9 cellular contexts compared by ENCODE assay signal in the genomic region with DNA sequence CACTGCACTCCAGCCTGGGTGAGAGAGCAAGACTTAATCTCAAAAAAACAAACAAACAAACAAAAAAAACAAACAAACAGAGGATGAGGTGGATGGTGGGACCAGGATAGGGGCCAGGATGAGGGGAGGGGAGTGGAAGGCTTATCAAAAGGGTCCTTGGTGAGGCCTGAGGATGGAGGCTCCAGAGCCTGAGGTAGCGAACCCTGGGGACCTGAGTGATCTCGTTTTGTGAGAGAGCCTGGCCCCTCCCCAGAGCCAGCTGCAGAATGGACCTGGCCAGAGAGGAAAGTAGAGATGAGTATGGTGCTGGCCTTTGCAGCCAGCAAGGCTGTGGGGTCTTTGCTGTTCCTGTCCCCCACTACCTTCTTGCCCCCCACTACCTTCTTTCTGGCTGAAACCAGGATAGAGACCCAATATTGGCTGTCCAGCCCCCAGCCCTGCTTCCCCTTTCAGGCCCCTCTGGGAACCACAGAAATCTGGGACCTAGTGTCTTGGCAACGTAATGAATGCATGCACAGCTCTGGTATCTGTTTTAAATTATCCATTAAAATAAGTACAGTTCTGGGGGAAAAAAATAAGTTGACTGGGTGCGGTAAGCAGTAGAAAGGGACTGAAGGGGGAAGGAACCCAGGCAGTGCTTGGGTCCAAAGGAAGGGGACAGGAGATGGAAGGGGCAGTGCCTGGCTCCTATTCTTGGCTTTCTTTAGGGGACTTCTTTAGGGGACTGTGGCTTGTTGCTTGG. TPM values are rescaled to one million over a fixed set of nuclear protein-coding genes. Genes with fewer than 3 reads are reported as not detected.
DNase-seq lines count a peak whose midpoint lies in the region; ATAC-seq and TF ChIP-seq lines count a peak whose summit lies in the region.
"Had no signal": no experiment of that assay in that cellular context is flagged by ENCODE, and none has a peak within 500 bp of the region (broad histone marks: within the 10 kb centered on the region; RNA-seq: fewer than 3 reads in every experiment).

No MANE protein-coding gene starts in this region.

- H3K79me2 ChIP-seq in trophoblast cell (ENCODE audit: control insufficient read depth, insufficient read depth, low read length, poor library complexity), result peaks cover 26% of the 10 kb centered on the region

- no peaks in the 10 kb centered on the region for H3K27me3 ChIP-seq in RWPE2 (ENCODE audit: insufficient read depth, poor library complexity, severe bottlenecking)
- no peaks in the 10 kb centered on the region for H3K27me3 ChIP-seq in esophagus squamous epithelium
- no peaks in the 10 kb centered on the region for H3K27me3 ChIP-seq in trophoblast cell (ENCODE audit: insufficient read depth, low read length)

- no peak for ATAC-seq in RWPE2 (ENCODE audit: low read depth)
- no peak for ATAC-seq in GM18909 (IDR thresholded peaks at IDR 0.05; ENCODE audit: poor library complexity, unreplicated experiment)
- ATAC-seq in GM19023 (IDR thresholded peaks at IDR 0.05; ENCODE audit: unreplicated experiment), result no peak

- peak overlapping the region; percentile 62 to 94 (median 89) for H3K27ac Mint-ChIP-seq in CD14-positive monocyte

- TF ChIP-seq CTCF in CD14-positive monocyte (IDR thresholded peaks at IDR 0.05) (no peak), RWPE2 (IDR thresholded peaks at IDR 0.05; ENCODE audit: poor library complexity, severe bottlenecking) (no peak), esophagus squamous epithelium (IDR thresholded peaks at IDR 0.05) (no peak)

- H3K4me3 Mint-ChIP-seq in CD14-positive monocyte, result peak overlapping the region; percentile 72 to 95

- H2BK120ac ChIP-seq in trophoblast cell (ENCODE audit: insufficient read depth, low read length, poor library complexity), result peak overlapping the region; percentile 88

- H3K9me3 Mint-ChIP-seq in CD14-positive monocyte, result peaks cover 0 to 37% (median 17%) of the 10 kb centered on the region in 7 donors

- DNase-seq in CD14-positive monocyte (ENCODE audit: low spot score) (no peak), RWPE2 (ENCODE audit: low spot score) (no peak), esophagus squamous epithelium (lab: John Stamatoyannopoulos, UW) (no peak), trophoblast cell (no peak), NCI-H345 treated with DMSO at 0.1 percent for 48 hours (lab: John Stamatoyannopoulos, UW; ENCODE audit: unreplicated experiment) (no peak), NCI-H1694 (lab: John Stamatoyannopoulos, UW) (no peak)
- DNase-seq: NCI-H1048 had no signal

- no peak overlapping the region for H2BK5ac ChIP-seq in trophoblast cell (ENCODE audit: low read depth, low read length, poor library complexity)

- H3K27me3 Mint-ChIP-seq in CD14-positive monocyte (ENCODE audit: low read depth in 3 of 3), result peaks cover 97 to 100% (median 98%) of the 10 kb centered on the region in 3 donors

- no peak overlapping the region for H3K4ac ChIP-seq in trophoblast cell (ENCODE audit: low read depth, low read length)

- no peak overlapping the region for H4K12ac ChIP-seq in trophoblast cell (ENCODE audit: low read depth, low read length)

- H3K36me3 ChIP-seq in RWPE2 (ENCODE audit: low read depth) (peaks cover 29% of the 10 kb centered on the region), esophagus squamous epithelium (no peaks in the 10 kb centered on the region), trophoblast cell (ENCODE audit: control insufficient read depth in 1 of 2, insufficient read depth in 2 of 2, low read length in 2 of 2) (no peaks in the 10 kb centered on the region)

- intact Hi-C loops in CD14-positive monocyte (cut with micrococcal nuclease), result loop anchor here in 1 of 2 donors (1.0 kb wide), 1 partner anchor 7 kb away; no protein-coding TSS in a partner anchor
- intact Hi-C loops in esophagus squamous epithelium (cut with DNase I), result no loop called here

- no peak overlapping the region for H2AK5ac ChIP-seq in trophoblast cell (ENCODE audit: low read length)

- peaks cover 26% of the 10 kb centered on the region for H3K79me1 ChIP-seq in trophoblast cell (ENCODE audit: low read length)

- TF ChIP-seq POLR2A in esophagus squamous epithelium (IDR thresholded peaks at IDR 0.05), result no peak

- no peak overlapping the region for H3K4me2 ChIP-seq in trophoblast cell (ENCODE audit: low read length)

- no peak overlapping the region for H3K14ac ChIP-seq in trophoblast cell (ENCODE audit: low read length)

- no peak overlapping the region for H4K8ac ChIP-seq in trophoblast cell (ENCODE audit: low read depth, low read length)

- H4K91ac ChIP-seq in trophoblast cell (ENCODE audit: low read depth, low read length), result peak overlapping the region; percentile 59

- H3K4me3 ChIP-seq in RWPE2 (ENCODE audit: severe bottlenecking) (no peak overlapping the region), esophagus squamous epithelium (peak overlapping the region in 3 of 4 donors; percentile 91 to 93 (median 91)), trophoblast cell (ENCODE audit: low read depth, low read length) (no peak overlapping the region)

- H2BK12ac ChIP-seq in trophoblast cell (ENCODE audit: low read length), result peak overlapping the region; percentile 3

- no peak overlapping the region for H3K9ac ChIP-seq in trophoblast cell (ENCODE audit: low read length)

- H3K9me3 ChIP-seq in RWPE2 (ENCODE audit: severe bottlenecking), result no peaks in the 10 kb centered on the region
- no peaks in the 10 kb centered on the region for H3K9me3 ChIP-seq in esophagus squamous epithelium
- no peaks in the 10 kb centered on the region for H3K9me3 ChIP-seq in trophoblast cell (ENCODE audit: insufficient read depth, low read depth, low read length)

- H3K4me1 Mint-ChIP-seq in CD14-positive monocyte, result peaks cover 28% of the 10 kb centered on the region

- no peak overlapping the region for H3K23ac ChIP-seq in trophoblast cell (ENCODE audit: low read length)

- H3K36me3 Mint-ChIP-seq in CD14-positive monocyte, result peaks cover 8 to 20% of the 10 kb centered on the region in 2 donors

- no peak overlapping the region for H2AFZ ChIP-seq in trophoblast cell (ENCODE audit: insufficient read depth, low read length, poor library complexity)

- H3K27ac ChIP-seq in RWPE2 (ENCODE audit: poor library complexity, severe bottlenecking), result peak overlapping the region; percentile 99
- peak overlapping the region; percentile 96 to 99 (median 98) for H3K27ac ChIP-seq in esophagus squamous epithelium
- peak overlapping the region; percentile 33 for H3K27ac ChIP-seq in trophoblast cell (ENCODE audit: low read depth, low read length)

- peaks cover 17% of the 10 kb centered on the region for H3K4me1 ChIP-seq in RWPE2 (ENCODE audit: insufficient read depth, poor library complexity, severe bottlenecking)
- peaks cover 29 to 72% (median 42%) of the 10 kb centered on the region in 3 donors for H3K4me1 ChIP-seq in esophagus squamous epithelium
- peaks cover 16 to 25% of the 10 kb centered on the region in 2 experiments for H3K4me1 ChIP-seq in trophoblast cell (ENCODE audit: control insufficient read depth in 1 of 2, insufficient read depth in 2 of 2, low read length in 2 of 2)

- WGBS in esophagus squamous epithelium, 2 donors, result 38 to 41% methylated on average over 3 to 4 of the region's 4 CpGs
- WGBS in trophoblast cell (ENCODE audit: extremely low coverage, insufficient coverage, insufficient read length), result no CpG with 5 or more reads among the region's 4 CpGs

- H3K18ac ChIP-seq in trophoblast cell (ENCODE audit: low read length), result no peak overlapping the region

RNA-seq across cellular contexts. Expression of a gene that starts 1.1 kb away (rescaled TPM):
- polyA plus RNA-seq in CD14-positive monocyte, result 10 to 100 TPM; 16.5 to 24.7 TPM
- total RNA-seq in esophagus squamous epithelium, result 100 to 1,000 TPM; 322 to 480 (median 403) TPM
- 414 and 457 TPM in 2 replicates for polyA plus RNA-seq in trophoblast cell (2013)

RNA-seq across cellular contexts. Expression of a gene that starts 31.2 kb away (rescaled TPM):
- polyA plus RNA-seq in CD14-positive monocyte, result not detected
- total RNA-seq in esophagus squamous epithelium, result 1 to 10 TPM in 1 of 4 donors, under 1 TPM in 3; 0.15 to 1.4 (median 0.65) TPM
- 38.9 and 40.4 TPM in 2 replicates for polyA plus RNA-seq in trophoblast cell (2013)

RNA-seq across cellular contexts. Expression of a gene that starts 40.0 kb away (rescaled TPM):
- 100 to 1,000 TPM in 1 of 2 donors, 10 to 100 TPM in 1; 72.3 to 121 TPM for polyA plus RNA-seq in CD14-positive monocyte
- 10 to 100 TPM; 21.4 to 36.6 (median 23.1) TPM for total RNA-seq in esophagus squamous epithelium
- 0.47 and 0.83 TPM in 2 replicates for polyA plus RNA-seq in trophoblast cell (2013)

RNA-seq across cellular contexts. Expression of a gene that starts 52.5 kb away (rescaled TPM):
- not detected for polyA plus RNA-seq in CD14-positive monocyte
- 100 to 1,000 TPM; 190 to 482 (median 272) TPM for total RNA-seq in esophagus squamous epithelium
- polyA plus RNA-seq in trophoblast cell (2013), result 92.3 and 94.0 TPM in 2 replicates

RNA-seq across cellular contexts. Expression of a gene that starts 58.9 kb away (rescaled TPM):
- polyA plus RNA-seq in CD14-positive monocyte, result 100 to 1,000 TPM; 210 to 227 TPM
- total RNA-seq in esophagus squamous epithelium, result 10 to 100 TPM; 41.4 to 67.1 (median 53.3) TPM
- 71.8 and 76.8 TPM in 2 replicates for polyA plus RNA-seq in trophoblast cell (2013)

Comparison
In these comparisons a context has a peak if more than half of its experiments do, and no peak if none do; other contexts are left out.
1. H3K27ac ChIP-seq: peak in every context shown above with its lines; median percentile 99 in RWPE2; 98 in esophagus squamous epithelium; 33 in trophoblast cell.
2. H3K4me3 ChIP-seq: peak in esophagus squamous epithelium (3 of 4); none in RWPE2 (single experiment) and trophoblast cell (single experiment).